ENCODE assay signal across 1 cellular context in genomic region chrX:14872851-14873675, GRCh38.
TF ChIP-seq lines count a peak whose summit lies in the region.

Gene FANCB, minus strand, starts transcription at chrX:14873069. Its CDS starts 7,559 bp downstream, at chrX:14865510.
Gene MOSPD2, plus strand, starts transcription at chrX:14873421. Its CDS starts 108 bp downstream, at chrX:14873529.

TF ChIP-seq in K562, 482 proteins besides CTCF, POLR2A, EP300 and RAD21 (continued from another document):
- peak; percentile 44 for TF ChIP-seq TEAD4 (IDR thresholded peaks at IDR 0.05; ENCODE audit: low read length)
- TF ChIP-seq TEAD4 (CRISPR knock-in tag; IDR thresholded peaks at IDR 0.05; ENCODE audit: borderline replicate concordance) = no peak
- TF ChIP-seq HDAC2 (IDR thresholded peaks at IDR 0.05) = no peak
- TF ChIP-seq JUNB (CRISPR knock-in tag; conservative IDR thresholded peaks at IDR 0.05) = no peak
- peak; percentile 46; the same call in 1 of the 2 replicates for TF ChIP-seq ATF7 (IDR thresholded peaks at IDR 0.05)
- no peak for TF ChIP-seq BRD9 (IDR thresholded peaks at IDR 0.05; ENCODE audit: low read depth, partially characterized antibody)
- no peak for TF ChIP-seq TCF3 (CRISPR knock-in tag; IDR thresholded peaks at IDR 0.05)
- TF ChIP-seq MXD1 (CRISPR knock-in tag; IDR thresholded peaks at IDR 0.05; ENCODE audit: borderline replicate concordance, poor library complexity, severe bottlenecking) = no peak
- TF ChIP-seq RBM25 (IDR thresholded peaks at IDR 0.05; ENCODE audit: low read depth, low read length, severe bottlenecking) = peak; percentile 32
- no peak for TF ChIP-seq HOMEZ (CRISPR knock-in tag; IDR thresholded peaks at IDR 0.05)
- peak; percentile 58 for TF ChIP-seq NFYB (IDR thresholded peaks at IDR 0.05; ENCODE audit: extremely low read depth, insufficient read length)
- no peak for TF ChIP-seq NR2F6 (CRISPR knock-in tag; IDR thresholded peaks at IDR 0.05)
- peak; percentile 72 for TF ChIP-seq USF1 (CRISPR knock-in tag; IDR thresholded peaks at IDR 0.05)
- no peak for TF ChIP-seq NFE2 (IDR thresholded peaks at IDR 0.05; ENCODE audit: low read depth)
- no peak for TF ChIP-seq FOXA1 (IDR thresholded peaks at IDR 0.05; ENCODE audit: borderline replicate concordance)
- no peak for TF ChIP-seq ZNF12 (CRISPR knock-in tag; IDR thresholded peaks at IDR 0.05)
- 0 out of 3 replicates have a peak, but pooled peaks of 1 of the 2 experiments have one; percentile 23 for TF ChIP-seq CBX3 (IDR thresholded peaks at IDR 0.05; ENCODE audit: borderline replicate concordance in 1 of 2, low read length in 2 of 2)
- TF ChIP-seq WHSC1 (IDR thresholded peaks at IDR 0.05; ENCODE audit: low read length) = no peak
